Comparison of ENCODE assay signal across 6 cellular contexts in the genomic region with DNA sequence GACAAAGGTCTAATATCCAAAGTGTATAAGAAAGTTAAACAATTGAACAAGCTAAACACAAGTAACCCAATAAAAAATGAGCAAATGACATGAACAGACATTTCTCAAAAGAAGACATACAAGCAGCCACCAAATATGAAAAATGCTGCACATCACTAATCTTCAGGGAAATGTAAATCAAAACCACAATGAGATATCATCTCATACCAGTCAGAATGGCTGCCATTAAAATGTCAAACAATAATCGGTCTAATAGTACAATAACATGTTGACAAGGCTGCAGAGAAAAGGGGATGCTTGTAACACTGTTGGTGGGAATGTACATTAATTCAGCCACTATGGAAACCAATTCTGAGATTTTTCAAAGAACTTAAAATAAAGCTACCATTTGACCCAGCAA.
"Had no signal": no experiment of that assay in that cellular context is flagged by ENCODE, and none has a peak within 500 bp of the region (broad histone marks: within the 10 kb centered on the region; RNA-seq: fewer than 3 reads in every experiment).

No MANE protein-coding gene starts in this region.

- FAIRE-seq: HepG2, HTR-8/SVneo, K562 had no signal

- H3K4me3 ChIP-seq: K562 had no signal

- DNase-seq: IMR-90, KBM-7 had no signal

- H3K27ac ChIP-seq: HL-60 had no signal

- ATAC-seq: HepG2, K562 had no signal
